In the genomic region with DNA sequence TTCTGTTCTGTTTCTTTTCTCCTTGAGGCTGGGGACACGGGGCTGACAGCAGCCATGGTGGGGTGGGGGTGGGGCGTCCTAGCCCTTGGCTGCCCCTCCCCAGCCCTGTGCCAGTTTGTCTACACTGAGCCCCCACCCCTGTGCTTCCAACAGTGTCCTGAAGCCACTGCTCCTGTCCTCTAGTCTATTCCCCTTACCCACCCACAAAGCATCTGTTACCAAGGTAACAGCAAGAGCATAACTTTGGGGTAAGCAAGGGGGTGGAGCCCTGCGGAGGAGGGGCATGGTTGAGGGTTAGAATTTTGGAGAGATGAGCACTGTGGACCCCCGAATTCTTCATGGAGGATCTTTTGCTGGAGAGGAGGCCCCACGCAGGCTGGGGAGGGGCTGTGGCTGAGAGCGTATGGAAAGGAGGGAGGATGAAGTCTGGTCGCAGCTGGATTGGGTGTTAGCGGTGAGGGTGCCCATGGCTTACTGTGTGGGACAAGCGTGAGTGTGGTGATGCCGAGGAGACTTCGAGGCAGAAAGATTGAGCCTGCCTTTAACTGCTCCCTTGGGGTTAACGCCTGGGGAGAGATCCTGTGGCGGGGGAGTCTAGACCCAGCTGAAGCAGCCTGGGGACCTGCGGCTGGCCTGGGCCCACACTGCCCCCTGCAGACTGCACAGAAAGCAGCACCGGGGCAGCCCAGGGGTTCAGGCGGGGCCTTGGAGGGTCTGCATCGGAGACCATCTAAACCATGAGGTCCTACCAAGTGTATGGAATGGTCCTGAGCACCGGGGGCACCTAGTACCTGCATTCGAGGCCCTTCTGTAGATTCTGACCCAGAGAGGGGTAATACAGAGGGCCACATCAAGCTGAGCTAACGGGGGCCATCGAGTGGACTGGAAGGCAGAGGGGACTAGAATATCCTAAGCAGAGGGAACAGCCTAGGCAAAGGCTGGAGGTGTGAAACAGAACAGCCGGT, we compare ENCODE assay signal across 8 cellular contexts. TPM values are rescaled to one million over a fixed set of nuclear protein-coding genes. Genes with fewer than 3 reads are reported as not detected.
DNase-seq lines count a peak whose midpoint lies in the region; ATAC-seq and TF ChIP-seq lines count a peak whose summit lies in the region.

No MANE protein-coding gene starts in this region.

- peaks cover 0 to 8% of the 10 kb centered on the region in 2 donors for H3K4me1 ChIP-seq in uterus

- no peak overlapping the region for H3K27ac ChIP-seq in uterus

- CTCF ChIA-PET in activated CD8-positive, alpha-beta T cell treated with anti-CD3 and anti-CD28 coated beads, Interleukin-2, amount 10 ng/mL, durations not matched to agents 7 days and 5 days (lab: Charles Lee) = interaction anchor here (0.6 to 8.4 kb wide), 26 partner anchors 8 to 425 kb away, joined by 3 to 123 read pairs (median 4); a partner anchor contains a TSS

- H3K27ac Mint-ChIP-seq in activated CD8-positive, alpha-beta T cell treated with anti-CD3 and anti-CD28 coated beads, Interleukin-2, amount 10 ng/mL, durations not matched to agents 7 days and 5 days = peak overlapping the region; percentile 23
- peak overlapping the region in 1 of 2 donors; percentile 12 for H3K27ac Mint-ChIP-seq in natural killer cell treated with Interleukin-12 subunit alpha and Interleukin-12 subunit beta and Interleukin-15 and Interleukin-18, amount 100 ng/mL, for 72 hours

- TF ChIP-seq CTCF in GM12864 (IDR thresholded peaks at IDR 0.05; ENCODE audit: low read depth, low read length, missing control alignments) (peak; percentile 77), uterus (IDR thresholded peaks at IDR 0.05) (peak; percentile 63 to 72 (median 70))

- intact Hi-C loops in uterus (cut with DNase I; ENCODE audit: low total_unique reads) = no loop called here

- H3K9me3 ChIP-seq in uterus = no peaks in the 10 kb centered on the region

- H3K4me3 Mint-ChIP-seq in activated CD8-positive, alpha-beta T cell treated with anti-CD3 and anti-CD28 coated beads, Interleukin-2, amount 10 ng/mL, durations not matched to agents 7 days and 5 days = no peak overlapping the region
- peak overlapping the region; percentile 45 for H3K4me3 Mint-ChIP-seq in natural killer cell treated with Interleukin-12 subunit alpha and Interleukin-12 subunit beta and Interleukin-15 and Interleukin-18, amount 100 ng/mL, for 72 hours

- peaks cover 17% of the 10 kb centered on the region for H3K27me3 Mint-ChIP-seq in activated CD8-positive, alpha-beta T cell treated with anti-CD3 and anti-CD28 coated beads, Interleukin-2, amount 10 ng/mL, durations not matched to agents 7 days and 5 days (ENCODE audit: low read depth)
- H3K27me3 Mint-ChIP-seq in natural killer cell treated with Interleukin-12 subunit alpha and Interleukin-12 subunit beta and Interleukin-15 and Interleukin-18, amount 100 ng/mL, for 72 hours = peaks cover 0 to 21% of the 10 kb centered on the region in 2 donors

- POLR2A ChIA-PET in activated CD8-positive, alpha-beta T cell treated with anti-CD3 and anti-CD28 coated beads, Interleukin-2, amount 10 ng/mL, durations not matched to agents 7 days and 5 days (lab: Charles Lee) = interaction anchor here (1.2 kb wide), 1 partner anchor 32 kb away, joined by 3 read pairs; a partner anchor contains a TSS

- H3K36me3 ChIP-seq in uterus = no peaks in the 10 kb centered on the region

- no peak overlapping the region for H3K4me3 ChIP-seq in GM12864 (ENCODE audit: low read depth, low read length)
- no peak overlapping the region for H3K4me3 ChIP-seq in uterus

- peaks cover 12% of the 10 kb centered on the region for H3K4me1 Mint-ChIP-seq in activated CD8-positive, alpha-beta T cell treated with anti-CD3 and anti-CD28 coated beads, Interleukin-2, amount 10 ng/mL, durations not matched to agents 7 days and 5 days (ENCODE audit: low read depth)
- peaks cover 9 to 10% of the 10 kb centered on the region in 2 donors for H3K4me1 Mint-ChIP-seq in natural killer cell treated with Interleukin-12 subunit alpha and Interleukin-12 subunit beta and Interleukin-15 and Interleukin-18, amount 100 ng/mL, for 72 hours (ENCODE audit: low read depth in 2 of 2)

- H3K27me3 ChIP-seq in uterus = no peaks in the 10 kb centered on the region

- no peaks in the 10 kb centered on the region for H3K9me3 Mint-ChIP-seq in activated CD8-positive, alpha-beta T cell treated with anti-CD3 and anti-CD28 coated beads, Interleukin-2, amount 10 ng/mL, durations not matched to agents 7 days and 5 days (ENCODE audit: insufficient read depth)
- no peaks in the 10 kb centered on the region for H3K9me3 Mint-ChIP-seq in natural killer cell treated with Interleukin-12 subunit alpha and Interleukin-12 subunit beta and Interleukin-15 and Interleukin-18, amount 100 ng/mL, for 72 hours

- H3K36me3 Mint-ChIP-seq in activated CD8-positive, alpha-beta T cell treated with anti-CD3 and anti-CD28 coated beads, Interleukin-2, amount 10 ng/mL, durations not matched to agents 7 days and 5 days (ENCODE audit: low read depth) = no peaks in the 10 kb centered on the region
- no peaks in the 10 kb centered on the region for H3K36me3 Mint-ChIP-seq in natural killer cell treated with Interleukin-12 subunit alpha and Interleukin-12 subunit beta and Interleukin-15 and Interleukin-18, amount 100 ng/mL, for 72 hours

- DNase-seq in GM12864 (ENCODE audit: low read depth) = no peak
- peak; percentile 61 for DNase-seq in NCI-H2107 treated with DMSO at 0.1 percent for 48 hours (lab: John Stamatoyannopoulos, UW; ENCODE audit: unreplicated experiment)
- peak; percentile 67 for DNase-seq in activated CD8-positive, alpha-beta T cell treated with anti-CD3 and anti-CD28 coated beads, Interleukin-2, amount 10 ng/mL, durations not matched to agents 7 days and 5 days
- peak; percentile 76 for DNase-seq in epidermal melanocyte (ENCODE audit: insufficient read length, low spot score)
- DNase-seq in natural killer cell treated with Interleukin-12 subunit alpha and Interleukin-12 subunit beta and Interleukin-15 and Interleukin-18, amount 100 ng/mL, for 72 hours (ENCODE audit: low spot score) = no peak
- DNase-seq in uterus = peak; percentile 51 to 59
- no peak for DNase-seq in cortex of kidney (lab: John Stamatoyannopoulos, UW)

- ATAC-seq in activated CD8-positive, alpha-beta T cell treated with anti-CD3 and anti-CD28 coated beads, Interleukin-2, amount 10 ng/mL, durations not matched to agents 7 days and 5 days = peak; percentile 79
- peak; percentile 79 for ATAC-seq in natural killer cell treated with Interleukin-12 subunit alpha and Interleukin-12 subunit beta and Interleukin-15 and Interleukin-18, amount 100 ng/mL, for 72 hours
- no peak for ATAC-seq in GM19395 (IDR thresholded peaks at IDR 0.05; ENCODE audit: unreplicated experiment)

- TF ChIP-seq POLR2A in uterus (IDR thresholded peaks at IDR 0.05) = no peak

RNA-seq across cellular contexts. Expression of a gene that starts 6.1 kb away (rescaled TPM):
- not detected for total RNA-seq in activated CD8-positive, alpha-beta T cell treated with anti-CD3 and anti-CD28 coated beads, Interleukin-2, amount 10 ng/mL, durations not matched to agents 7 days and 5 days
- total RNA-seq in natural killer cell treated with Interleukin-12 subunit alpha and Interleukin-12 subunit beta and Interleukin-15 and Interleukin-18, amount 100 ng/mL, for 72 hours = under 1 TPM in 1 of 2 donors, not detected in 1; 0.12 TPM
- total RNA-seq in uterus = 10 to 100 TPM in 1 of 4 donors, 1 to 10 TPM in 2, under 1 TPM in 1; 0.59 to 14.4 (median 1.1) TPM

RNA-seq across cellular contexts. Expression of a gene that starts 31.8 kb away (rescaled TPM):
- 1,000 to 10,000 TPM; 1,896 to 1,946 TPM for total RNA-seq in activated CD8-positive, alpha-beta T cell treated with anti-CD3 and anti-CD28 coated beads, Interleukin-2, amount 10 ng/mL, durations not matched to agents 7 days and 5 days
- total RNA-seq in natural killer cell treated with Interleukin-12 subunit alpha and Interleukin-12 subunit beta and Interleukin-15 and Interleukin-18, amount 100 ng/mL, for 72 hours = 1,000 to 10,000 TPM; 1,326 to 1,683 TPM
- total RNA-seq in uterus = 1,000 to 10,000 TPM; 1,469 to 5,936 (median 3,528) TPM

RNA-seq across cellular contexts. Expression of a gene that starts 34.4 kb away (rescaled TPM):
- total RNA-seq in activated CD8-positive, alpha-beta T cell treated with anti-CD3 and anti-CD28 coated beads, Interleukin-2, amount 10 ng/mL, durations not matched to agents 7 days and 5 days = 10 to 100 TPM; 22.1 to 23.2 TPM
- 10 to 100 TPM; 18.8 to 49.9 TPM for total RNA-seq in natural killer cell treated with Interleukin-12 subunit alpha and Interleukin-12 subunit beta and Interleukin-15 and Interleukin-18, amount 100 ng/mL, for 72 hours
- total RNA-seq in uterus = 10 to 100 TPM in 2 of 4 donors, 1 to 10 TPM in 2; 5.6 to 23.3 (median 8.4) TPM

Comparison
In these comparisons a context has a peak if more than half of its experiments do, and no peak if none do; other contexts are left out.
1. DNase-seq: peak in NCI-H2107 treated with DMSO at 0.1 percent for 48 hours (single experiment), activated CD8-positive, alpha-beta T cell treated with anti-CD3 and anti-CD28 coated beads, Interleukin-2, amount 10 ng/mL, durations not matched to agents 7 days and 5 days (single experiment), epidermal melanocyte (single experiment) and uterus (2 of 2); none in GM12864 (single experiment), natural killer cell treated with Interleukin-12 subunit alpha and Interleukin-12 subunit beta and Interleukin-15 and Interleukin-18, amount 100 ng/mL, for 72 hours (single experiment) and cortex of kidney (single experiment).